In the genomic region with DNA sequence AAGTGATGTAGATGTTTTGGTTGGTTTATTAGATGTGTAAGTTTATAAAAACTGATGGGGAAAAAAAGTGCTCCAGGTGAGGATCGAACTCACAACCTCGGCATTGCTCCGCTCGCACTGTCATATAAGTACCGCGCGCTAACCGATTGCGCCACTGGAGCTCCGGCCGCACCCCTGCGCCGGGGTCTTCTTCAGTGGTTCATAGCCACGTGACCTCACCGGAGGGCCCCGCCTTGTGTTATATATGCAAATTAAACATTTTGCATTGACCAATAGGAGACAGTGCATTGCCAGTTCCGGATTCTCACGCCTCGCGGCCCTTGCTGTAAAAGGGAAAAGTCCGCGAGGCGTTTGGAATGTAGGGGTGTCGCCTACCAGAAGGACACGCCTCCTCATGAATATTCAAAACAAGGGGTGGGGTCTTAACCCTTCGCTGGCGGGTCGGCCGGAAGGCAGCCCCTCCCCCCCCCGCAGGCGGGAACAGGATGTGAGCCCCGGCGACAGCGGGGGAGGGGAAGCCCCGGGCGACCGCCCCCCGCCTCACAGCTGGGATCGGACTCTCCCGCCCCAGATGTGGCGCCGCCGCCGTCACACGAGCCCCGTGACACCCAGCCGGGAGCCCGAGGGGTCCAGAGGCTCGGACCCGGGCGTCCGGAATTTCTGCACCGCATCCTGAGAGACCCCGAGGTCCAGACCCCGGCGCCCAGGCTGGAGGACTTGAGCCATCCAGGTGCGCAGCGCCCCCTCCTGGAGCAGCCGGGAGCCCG, we compare ENCODE assay signal across 8 cellular contexts. TPM values are rescaled to one million over a fixed set of nuclear protein-coding genes. Genes with fewer than 3 reads are reported as not detected.
DNase-seq lines count a peak whose midpoint lies in the region; ATAC-seq lines count a peak whose summit lies in the region.

Gene PLEKHG2, plus strand, starts transcription at position 570 of the 767 bp plus-strand sequence. CDS start 1,418 bp downstream, outside the sequence.

- DNase-seq in COLO829 (ENCODE audit: low spot score) (peak; percentile 100), HT-29 (ENCODE audit: low spot score) (peak; percentile 100), lung microvascular endothelial cell (ENCODE audit: low read depth in 2 of 2) (peak; percentile 100)
- DNase-seq in NK-92 treated with Interleukin-12 subunit alpha and Interleukin-12 subunit beta, amount 100 ng/mL, for 24 hours (lab: John Stamatoyannopoulos, UW) = peak; percentile 97
- DNase-seq in activated CD8-positive, alpha-beta memory T cell treated with anti-CD3 and anti-CD28 coated beads for 24 hours = peak; percentile 100
- peak; percentile 94 for DNase-seq in effector CD8-positive, alpha-beta T cell (lab: John Stamatoyannopoulos, UW)
- peak; percentile 91 to 99 (median 96) for DNase-seq in stimulated activated CD4-positive, alpha-beta T cell treated with anti-CD3 and anti-CD28 coated beads, TNF-alpha, amount 100 ng/mL, for 48 hours (ENCODE audit: low read depth in 3 of 3)

- ATAC-seq in GM19468 (IDR thresholded peaks at IDR 0.05; ENCODE audit: extremely low read depth, unreplicated experiment) = peak; percentile 55

RNA-seq across cellular contexts. Expression of gene PLEKHG2, which starts in this region (rescaled TPM):
- 51.0 and 61.2 TPM in 2 replicates for total RNA-seq in HT-29 (2014; rRNA removed; shearing (Covaris generic))
- total RNA-seq in lung microvascular endothelial cell = 10.1 and 10.5 TPM in 2 replicates

Comparison
In these comparisons a context has a peak if more than half of its experiments do, and no peak if none do; other contexts are left out.
1. Peak in every context shown above with its lines: DNase-seq and ATAC-seq.